In the genomic region with DNA sequence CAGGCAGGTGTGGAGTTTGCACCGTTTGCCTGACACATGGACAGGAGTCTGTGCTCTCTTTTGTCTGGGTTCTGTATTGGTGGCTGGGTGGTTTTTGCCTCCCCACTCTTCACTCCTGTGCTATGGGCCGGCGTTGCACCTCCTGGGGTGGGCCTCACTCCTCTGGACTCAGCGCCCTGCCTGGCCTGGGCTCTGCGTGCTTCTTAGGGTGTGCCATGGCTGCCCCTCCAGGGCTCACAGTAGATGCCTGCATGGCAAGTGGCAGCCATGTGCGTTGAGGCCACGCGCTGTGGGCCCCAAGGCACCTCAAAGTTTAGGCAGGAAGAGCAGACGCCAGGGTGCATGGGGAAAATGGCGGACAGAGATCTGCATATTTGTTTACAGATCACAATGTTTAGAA, we compare ENCODE assay signal across 17 cellular contexts.
DNase-seq lines count a peak whose midpoint lies in the region; ATAC-seq, FAIRE-seq and TF ChIP-seq lines count a peak whose summit lies in the region.
"Had no signal": no experiment of that assay in that cellular context is flagged by ENCODE, and none has a peak within 500 bp of the region (broad histone marks: within the 10 kb centered on the region; RNA-seq: fewer than 3 reads in every experiment).

No MANE protein-coding gene starts in this region.

- no peak for FAIRE-seq in HTR-8/SVneo (lab: Jason Lieb, UNC)
- FAIRE-seq: D721Med had no signal

- H2BK120ac ChIP-seq in neuronal stem cell (ENCODE audit: low read depth, low read length), result no peak overlapping the region

- H3K36me3 ChIP-seq in right atrium auricular region, result no peaks in the 10 kb centered on the region
- H3K36me3 ChIP-seq in left ventricle myocardium inferior, result no peaks in the 10 kb centered on the region
- no peaks in the 10 kb centered on the region for H3K36me3 ChIP-seq in neuronal stem cell (replicated peaks in 1 of 2; ENCODE audit: control insufficient read depth in 2 of 2, insufficient read depth in 2 of 2, low read length in 2 of 2)

- no peak overlapping the region for H3K4me2 ChIP-seq in neuronal stem cell (ENCODE audit: insufficient read depth, low read length, poor library complexity, severe bottlenecking)

- no peaks in the 10 kb centered on the region for H3K36me3 Mint-ChIP-seq in activated T-cell treated with anti-CD3 and anti-CD28 coated beads, Interleukin-2, amount 50 U/mL, for 72 hours (ENCODE audit: insufficient read depth in 2 of 2)
- H3K36me3 Mint-ChIP-seq: CD14-positive monocyte; CD8-positive, alpha-beta T cell had no signal

- DNase-seq in right atrium auricular region (ENCODE audit: low spot score) (peak; percentile 23), left ventricle myocardium inferior (no peak), coronary artery (ENCODE audit: low spot score) (peak; percentile 56), neuronal stem cell (ENCODE audit: low spot score) (no peak), HTR-8/SVneo (ENCODE audit: insufficient read length, low spot score) (no peak)
- DNase-seq in activated T-cell treated with anti-CD3 and anti-CD28 coated beads, Interleukin-2, amount 50 U/mL, for 72 hours, result no peak
- no peak for DNase-seq in NK-92 treated with Interleukin-12 subunit alpha and Interleukin-12 subunit beta, amount 100 ng/mL, for 24 hours (lab: John Stamatoyannopoulos, UW)
- DNase-seq: ACHN, COR-L47, DND-41, GF-D8, HCEC 1CT, HFFc6 had no signal

- no peak for ATAC-seq in activated T-cell treated with anti-CD3 and anti-CD28 coated beads, Interleukin-2, amount 50 U/mL, for 72 hours (replicated peaks in 1 of 2)
- ATAC-seq: CD8-positive, alpha-beta T cell had no signal

- no peak overlapping the region for H3K23ac ChIP-seq in neuronal stem cell (ENCODE audit: low read depth, low read length, poor library complexity)

- H3K27ac Mint-ChIP-seq in activated T-cell treated with anti-CD3 and anti-CD28 coated beads, Interleukin-2, amount 50 U/mL, for 72 hours, result no peak overlapping the region
- H3K27ac Mint-ChIP-seq: B cell; CD14-positive monocyte; CD8-positive, alpha-beta T cell; HFFc6 had no signal

- no CpG with 5 or more reads among the region's 10 CpGs for WGBS in neuronal stem cell (ENCODE audit: extremely low coverage in 2 of 2, insufficient read length in 2 of 2, insufficient replicate concordance in 1 of 2), 2 donors

- no peak overlapping the region for H2BK12ac ChIP-seq in neuronal stem cell (ENCODE audit: low read length)

- H4K91ac ChIP-seq in neuronal stem cell (ENCODE audit: low read depth, low read length, poor library complexity), result no peak overlapping the region

- H3K4me3 ChIP-seq in right atrium auricular region, result no peak overlapping the region
- no peak overlapping the region for H3K4me3 ChIP-seq in left ventricle myocardium inferior
- H3K4me3 ChIP-seq in coronary artery, result no peak overlapping the region
- H3K4me3 ChIP-seq in neuronal stem cell (ENCODE audit: low read length in 2 of 2), result no peak overlapping the region

- H3K79me1 ChIP-seq in neuronal stem cell (ENCODE audit: low read depth, low read length), result no peaks in the 10 kb centered on the region

- H2AFZ ChIP-seq in neuronal stem cell (ENCODE audit: low read length), result no peak overlapping the region

- no peak overlapping the region for H2BK15ac ChIP-seq in neuronal stem cell (ENCODE audit: low read length)

- no peak overlapping the region for H3K4ac ChIP-seq in neuronal stem cell (ENCODE audit: low read length)

- H3K14ac ChIP-seq in neuronal stem cell (ENCODE audit: low read length), result no peak overlapping the region

- H3K18ac ChIP-seq in neuronal stem cell (ENCODE audit: low read length), result peak overlapping the region; percentile 39

- H3K27ac ChIP-seq in right atrium auricular region (no peak overlapping the region), left ventricle myocardium inferior (replicated peaks) (no peak overlapping the region), coronary artery (no peak overlapping the region), neuronal stem cell (replicated peaks; ENCODE audit: low read length) (no peak overlapping the region)

- H3K4me3 Mint-ChIP-seq in activated T-cell treated with anti-CD3 and anti-CD28 coated beads, Interleukin-2, amount 50 U/mL, for 72 hours, result no peak overlapping the region
- H3K4me3 Mint-ChIP-seq: B cell; CD14-positive monocyte; CD8-positive, alpha-beta T cell; HFFc6 had no signal

- H3K4me1 ChIP-seq in right atrium auricular region (no peaks in the 10 kb centered on the region), left ventricle myocardium inferior (peaks cover 4% of the 10 kb centered on the region), neuronal stem cell (ENCODE audit: control insufficient read depth in 2 of 2, insufficient read depth in 1 of 2, low read depth in 1 of 2, low read length in 2 of 2) (peaks cover 0 to 2% of the 10 kb centered on the region in 2 donors)

- no peaks in the 10 kb centered on the region for H3K9me3 ChIP-seq in right atrium auricular region
- H3K9me3 ChIP-seq in left ventricle myocardium inferior (replicated peaks), result no peaks in the 10 kb centered on the region
- H3K9me3 ChIP-seq in neuronal stem cell (replicated peaks in 1 of 2; ENCODE audit: control insufficient read depth in 2 of 2, insufficient read depth in 1 of 2, low read depth in 1 of 2, low read length in 2 of 2), result no peaks in the 10 kb centered on the region

- H2AK5ac ChIP-seq in neuronal stem cell (ENCODE audit: low read depth, low read length), result no peak overlapping the region

- no peak overlapping the region for H3K9ac ChIP-seq in neuronal stem cell (ENCODE audit: low read depth, low read length, poor library complexity)

- H4K8ac ChIP-seq in neuronal stem cell (ENCODE audit: low read depth, low read length), result no peak overlapping the region

- intact Hi-C loops in left ventricle myocardium inferior (cut with micrococcal nuclease), result no loop called here

- H3K27me3 ChIP-seq in right atrium auricular region (no peaks in the 10 kb centered on the region), left ventricle myocardium inferior (ENCODE audit: low read depth) (peaks cover 90% of the 10 kb centered on the region), neuronal stem cell (ENCODE audit: control insufficient read depth in 3 of 3, insufficient read depth in 3 of 3, low read depth in 1 of 3, low read length in 3 of 3) (peaks cover 0 to 5% (median 2%) of the 10 kb centered on the region in 3 experiments)

- no peak overlapping the region for H2BK5ac ChIP-seq in neuronal stem cell (ENCODE audit: low read length)

- H3K4me1 Mint-ChIP-seq in activated T-cell treated with anti-CD3 and anti-CD28 coated beads, Interleukin-2, amount 50 U/mL, for 72 hours (ENCODE audit: low read depth), result peaks cover 6% of the 10 kb centered on the region

- H3K9me3 Mint-ChIP-seq in activated T-cell treated with anti-CD3 and anti-CD28 coated beads, Interleukin-2, amount 50 U/mL, for 72 hours, result peaks cover 2 to 6% of the 10 kb centered on the region in 2 donors
- H3K9me3 Mint-ChIP-seq: CD8-positive, alpha-beta T cell had no signal

- H3K27me3 Mint-ChIP-seq in activated T-cell treated with anti-CD3 and anti-CD28 coated beads, Interleukin-2, amount 50 U/mL, for 72 hours (ENCODE audit: low read depth), result peaks cover 51% of the 10 kb centered on the region

- TF ChIP-seq CTCF in right atrium auricular region (IDR thresholded peaks at IDR 0.05) (no peak), left ventricle myocardium inferior (IDR thresholded peaks at IDR 0.05; ENCODE audit: borderline replicate concordance) (no peak), coronary artery (IDR thresholded peaks at IDR 0.05) (no peak)

Comparison
In these comparisons a context has a peak if more than half of its experiments do, and no peak if none do; other contexts are left out.
1. DNase-seq: peak in right atrium auricular region (single experiment) and coronary artery (single experiment); none in left ventricle myocardium inferior (single experiment), neuronal stem cell (single experiment), HTR-8/SVneo (single experiment), activated T-cell treated with anti-CD3 and anti-CD28 coated beads, Interleukin-2, amount 50 U/mL, for 72 hours (0 of 2) and NK-92 treated with Interleukin-12 subunit alpha and Interleukin-12 subunit beta, amount 100 ng/mL, for 24 hours (single experiment).